8 cellular contexts compared by ENCODE assay signal in the genomic region with DNA sequence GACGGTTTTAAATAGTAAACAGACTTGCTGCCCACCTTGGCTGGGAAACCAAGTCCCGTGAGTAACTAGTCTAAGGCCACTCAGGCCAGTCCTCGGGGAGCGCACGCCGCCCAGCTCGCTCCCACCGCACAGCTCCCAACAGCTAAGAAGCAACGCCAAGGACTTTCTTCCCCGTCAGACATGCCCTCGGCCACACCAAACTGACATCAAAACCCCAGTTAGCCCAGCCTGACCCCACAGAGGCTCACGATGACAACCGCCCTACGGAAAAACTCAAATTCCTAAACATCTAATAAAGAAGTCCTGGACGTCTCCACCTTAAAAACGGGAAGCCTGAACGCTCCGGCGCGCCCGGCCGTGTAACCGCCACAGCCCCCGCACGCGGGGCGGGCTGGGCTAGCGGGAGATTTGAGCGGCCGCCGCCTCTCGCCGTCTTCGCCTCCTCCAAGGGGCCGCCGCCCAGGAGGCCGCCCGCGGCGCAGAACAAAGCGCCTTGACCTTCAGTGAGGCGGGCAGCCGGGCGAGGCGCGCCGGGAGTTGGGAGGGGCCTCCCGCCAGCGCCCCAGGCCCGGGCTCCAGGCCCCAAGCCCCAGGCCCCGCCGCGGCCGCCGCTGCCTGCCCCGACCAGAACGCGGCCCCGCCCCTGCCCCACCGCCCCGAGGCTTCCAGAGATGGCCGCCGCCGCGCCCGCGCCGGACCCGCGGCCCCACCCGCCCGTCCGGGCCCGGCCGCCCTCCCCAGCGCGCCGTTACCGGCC. TPM values are rescaled to one million over a fixed set of nuclear protein-coding genes. Genes with fewer than 3 reads are reported as not detected.
DNase-seq lines count a peak whose midpoint lies in the region; ATAC-seq, FAIRE-seq and TF ChIP-seq lines count a peak whose summit lies in the region.

No MANE protein-coding gene starts in this region.

- H3K4me1 ChIP-seq in upper lobe of right lung: peaks cover 43% of the 10 kb centered on the region

- H3K9me3 ChIP-seq in T-helper 17 cell (ENCODE audit: control insufficient read depth, low read length, poor library complexity, severe bottlenecking) (no peaks in the 10 kb centered on the region), upper lobe of right lung (no peaks in the 10 kb centered on the region)

- peak overlapping the region; percentile 99 for H3K27ac Mint-ChIP-seq in T-helper 17 cell

- H3K4me3 ChIP-seq in upper lobe of right lung: peak overlapping the region; percentile 90

- H3K27me3 Mint-ChIP-seq in T-helper 17 cell: no peaks in the 10 kb centered on the region

- intact Hi-C loops in upper lobe of right lung (cut with DNase I): no loop called here

- H3K27ac ChIP-seq in upper lobe of right lung: peak overlapping the region; percentile 85

- peaks cover 41% of the 10 kb centered on the region for H3K4me1 Mint-ChIP-seq in T-helper 17 cell

- peaks cover 7% of the 10 kb centered on the region for H3K36me3 Mint-ChIP-seq in T-helper 17 cell (ENCODE audit: low read depth)

- peak overlapping the region; percentile 100 for H3K4me3 Mint-ChIP-seq in T-helper 17 cell

- ATAC-seq in GM19372 (IDR thresholded peaks at IDR 0.05; ENCODE audit: low read depth, unreplicated experiment): peak; percentile 45
- ATAC-seq in HG03378 (IDR thresholded peaks at IDR 0.05; ENCODE audit: unreplicated experiment): peak; percentile 9
- ATAC-seq in T-helper 17 cell: peak; percentile 58
- peak; percentile 82 for ATAC-seq in upper lobe of right lung

- FAIRE-seq in D721Med (lab: Jason Lieb, UNC): no peak

- DNase-seq in COLO668 (lab: John Stamatoyannopoulos, UW; ENCODE audit: unreplicated experiment) (peak; percentile 89), T-helper 17 cell (no peak), epidermal melanocyte (ENCODE audit: insufficient read length, low spot score) (peak; percentile 62), mucosa of gallbladder (ENCODE audit: low spot score) (peak; percentile 23), upper lobe of right lung (peak; percentile 89), D721Med (ENCODE audit: insufficient read length, low spot score) (no peak)

- H3K27me3 ChIP-seq in upper lobe of right lung: no peaks in the 10 kb centered on the region

- H3K36me3 ChIP-seq in upper lobe of right lung: no peaks in the 10 kb centered on the region

- TF ChIP-seq CTCF in upper lobe of right lung (IDR thresholded peaks at IDR 0.05) (no peak), D721Med (IDR thresholded peaks at IDR 0.05; ENCODE audit: insufficient read depth, missing control alignments) (no peak)

RNA-seq across cellular contexts. Expression of gene NAP1L4, which starts 0.5 kb away (rescaled TPM):
- total RNA-seq in T-helper 17 cell (100 to 1,000 TPM; 229 to 275 TPM), mucosa of gallbladder (135 TPM), upper lobe of right lung (92.7 TPM)

Comparison
In these comparisons a context has a peak if more than half of its experiments do, and no peak if none do; other contexts are left out.
1. DNase-seq: peak in COLO668 (single experiment), epidermal melanocyte (single experiment), mucosa of gallbladder (single experiment) and upper lobe of right lung (single experiment); none in T-helper 17 cell (0 of 3) and D721Med (single experiment).
2. ATAC-seq: peak in every context shown above with its lines; median percentile 82 in upper lobe of right lung; 58 in T-helper 17 cell; 45 in GM19372; 9 in HG03378.